In the genomic region with DNA sequence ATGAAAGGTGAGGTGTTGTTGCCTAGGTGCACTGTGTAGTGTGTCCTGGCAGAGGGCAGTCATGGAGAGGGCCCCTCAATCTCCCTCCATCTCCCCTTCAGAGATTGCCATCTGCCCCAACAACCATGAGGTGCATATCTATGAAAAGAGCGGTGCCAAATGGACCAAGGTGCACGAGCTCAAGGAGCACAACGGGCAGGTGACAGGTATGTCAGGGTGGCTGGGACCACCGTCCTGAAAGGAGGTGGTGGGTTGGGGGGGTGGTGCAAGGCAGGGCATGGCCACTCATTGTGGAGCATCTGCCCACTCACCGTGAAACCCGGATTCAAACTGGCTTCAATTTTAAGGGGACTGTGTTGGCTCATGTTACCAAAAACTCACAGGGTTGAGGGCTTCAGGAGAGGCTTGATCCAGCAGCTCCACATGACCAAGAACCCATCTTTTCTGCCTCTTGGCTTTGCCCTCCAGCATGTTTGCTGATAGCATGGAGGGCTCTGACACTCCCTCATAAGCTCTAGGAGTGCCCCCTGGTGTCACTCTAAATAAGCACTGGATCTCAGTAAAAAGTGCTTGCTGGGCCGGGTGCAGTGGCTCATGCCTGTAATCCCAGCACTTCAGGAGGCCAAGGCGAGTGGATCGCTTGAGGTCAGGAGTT, we compare ENCODE assay signal across 8 cellular contexts. TPM values are rescaled to one million over a fixed set of nuclear protein-coding genes. Genes with fewer than 3 reads are reported as not detected.
DNase-seq lines count a peak whose midpoint lies in the region; ATAC-seq and TF ChIP-seq lines count a peak whose summit lies in the region.

No MANE protein-coding gene starts in this region.

- H3K9ac ChIP-seq in MM.1S (ENCODE audit: low read length): no peak overlapping the region
- no peak overlapping the region for H3K9ac ChIP-seq in neural progenitor cell

- no peaks in the 10 kb centered on the region for H3K27me3 Mint-ChIP-seq in activated naive CD8-positive, alpha-beta T cell
- peaks cover 2% of the 10 kb centered on the region for H3K27me3 Mint-ChIP-seq in neural progenitor cell (ENCODE audit: insufficient read depth, low read depth)

- no peaks in the 10 kb centered on the region for H3K9me2 ChIP-seq in MM.1S (replicated peaks; ENCODE audit: insufficient read depth, low read length)

- TF ChIP-seq CTCF in MM.1S (IDR thresholded peaks at IDR 0.05; ENCODE audit: low read length): peak; percentile 40
- TF ChIP-seq CTCF in neural progenitor cell (IDR thresholded peaks at IDR 0.05): peak; percentile 19
- TF ChIP-seq CTCF in coronary artery (IDR thresholded peaks at IDR 0.05): no peak

- H3K4me1 ChIP-seq in MM.1S (ENCODE audit: low read length): no peaks in the 10 kb centered on the region
- H3K4me1 ChIP-seq in neural progenitor cell: no peaks in the 10 kb centered on the region

- no peak overlapping the region for H3K4me3 Mint-ChIP-seq in activated naive CD8-positive, alpha-beta T cell
- no peak overlapping the region for H3K4me3 Mint-ChIP-seq in neural progenitor cell

- H3K36me3 ChIP-seq in MM.1S (replicated peaks; ENCODE audit: insufficient read depth, low read length): no peaks in the 10 kb centered on the region
- H3K36me3 ChIP-seq in neural progenitor cell: no peaks in the 10 kb centered on the region

- no peak overlapping the region for H3K4me2 ChIP-seq in MM.1S (ENCODE audit: low read depth, low read length)
- no peak overlapping the region for H3K4me2 ChIP-seq in neural progenitor cell

- H3F3A ChIP-seq in MM.1S (ENCODE audit: insufficient read depth, low read length) (no peaks in the 10 kb centered on the region), neural progenitor cell (ENCODE audit: low read depth) (peaks cover 7% of the 10 kb centered on the region)

- H3K27me3 ChIP-seq in MM.1S (replicated peaks; ENCODE audit: insufficient read depth, low read length) (no peaks in the 10 kb centered on the region), neural progenitor cell (no peaks in the 10 kb centered on the region)

- no peak overlapping the region for H3K27ac ChIP-seq in MM.1S (ENCODE audit: low read length)
- H3K27ac ChIP-seq in neural progenitor cell: no peak overlapping the region
- H3K27ac ChIP-seq in coronary artery: peak overlapping the region in 1 of 2 donors; percentile 11

- no peak overlapping the region for H3K4me3 ChIP-seq in MM.1S (ENCODE audit: low read length)
- H3K4me3 ChIP-seq in neural progenitor cell: no peak overlapping the region
- no peak overlapping the region for H3K4me3 ChIP-seq in coronary artery

- H3K4me1 Mint-ChIP-seq in activated naive CD8-positive, alpha-beta T cell (ENCODE audit: low read depth): peaks cover 21% of the 10 kb centered on the region
- H3K4me1 Mint-ChIP-seq in neural progenitor cell: no peaks in the 10 kb centered on the region

- H3K27ac Mint-ChIP-seq in activated naive CD8-positive, alpha-beta T cell: peak overlapping the region; percentile 54
- no peak overlapping the region for H3K27ac Mint-ChIP-seq in neural progenitor cell

- H3K79me2 ChIP-seq in MM.1S (ENCODE audit: low read length): peaks cover 24% of the 10 kb centered on the region
- no peaks in the 10 kb centered on the region for H3K79me2 ChIP-seq in neural progenitor cell (ENCODE audit: low read depth)

- H4K20me1 ChIP-seq in MM.1S (ENCODE audit: insufficient read depth, low read length) (no peaks in the 10 kb centered on the region), neural progenitor cell (ENCODE audit: low read depth) (no peaks in the 10 kb centered on the region)

- no peaks in the 10 kb centered on the region for H3K9me3 Mint-ChIP-seq in activated naive CD8-positive, alpha-beta T cell (ENCODE audit: low read depth)
- H3K9me3 Mint-ChIP-seq in neural progenitor cell: no peaks in the 10 kb centered on the region

- H3K9me3 ChIP-seq in MM.1S (replicated peaks; ENCODE audit: insufficient read depth, low read length) (no peaks in the 10 kb centered on the region), neural progenitor cell (ENCODE audit: low read depth) (no peaks in the 10 kb centered on the region)

- ATAC-seq in GM21423 (IDR thresholded peaks at IDR 0.05; ENCODE audit: unreplicated experiment): no peak

- DNase-seq in NCI-H82 (lab: John Stamatoyannopoulos, UW): peak; percentile 56
- DNase-seq in NCI-H82 treated with DMSO at 0.1 percent for 48 hours (lab: John Stamatoyannopoulos, UW; ENCODE audit: unreplicated experiment): no peak
- DNase-seq in MM.1S: peak; percentile 49
- no peak for DNase-seq in neural progenitor cell (ENCODE audit: low spot score)
- no peak for DNase-seq in NCI-H1417 treated with DMSO at 0.1 percent for 48 hours (lab: John Stamatoyannopoulos, UW)
- no peak for DNase-seq in coronary artery (ENCODE audit: low spot score)

- H3K36me3 Mint-ChIP-seq in activated naive CD8-positive, alpha-beta T cell: no peaks in the 10 kb centered on the region
- peaks cover 2% of the 10 kb centered on the region for H3K36me3 Mint-ChIP-seq in neural progenitor cell

- H2AFZ ChIP-seq in MM.1S (ENCODE audit: low read length) (no peak overlapping the region), neural progenitor cell (replicated peaks) (no peak overlapping the region)

RNA-seq across cellular contexts. Expression of a gene that starts 12.2 kb away (rescaled TPM):
- 23.6 and 50.5 TPM in 2 replicates for total RNA-seq in neural progenitor cell (ENCODE audit: low replicate concordance)

RNA-seq across cellular contexts. Expression of a gene that starts 21.7 kb away (rescaled TPM):
- total RNA-seq in neural progenitor cell (ENCODE audit: low replicate concordance): 136 and 170 TPM in 2 replicates

RNA-seq across cellular contexts. Expression of a gene that starts 22.1 kb away (rescaled TPM):
- total RNA-seq in neural progenitor cell (ENCODE audit: low replicate concordance): 59.7 and 98.2 TPM in 2 replicates

RNA-seq across cellular contexts. Expression of a gene that starts 51.9 kb away (rescaled TPM):
- total RNA-seq in neural progenitor cell (ENCODE audit: low replicate concordance): 8.3 and 10.5 TPM in 2 replicates

RNA-seq across cellular contexts. Expression of a gene that starts 52.0 kb away (rescaled TPM):
- total RNA-seq in neural progenitor cell (ENCODE audit: low replicate concordance): 72.1 and 120 TPM in 2 replicates

Comparison
In these comparisons a context has a peak if more than half of its experiments do, and no peak if none do; other contexts are left out.
1. DNase-seq: peak in NCI-H82 (single experiment) and MM.1S (single experiment); none in NCI-H82 treated with DMSO at 0.1 percent for 48 hours (single experiment), neural progenitor cell (single experiment), NCI-H1417 treated with DMSO at 0.1 percent for 48 hours (single experiment) and coronary artery (single experiment).